16 cellular contexts compared by ENCODE assay signal in genomic region chr6:56767892-56768531, GRCh38.
DNase-seq lines count a peak whose midpoint lies in the region; ATAC-seq and TF ChIP-seq lines count a peak whose summit lies in the region.
"Had no signal": no experiment of that assay in that cellular context is flagged by ENCODE, and none has a peak within 500 bp of the region (broad histone marks: within the 10 kb centered on the region; RNA-seq: fewer than 3 reads in every experiment).

No MANE protein-coding gene starts in this region.

- H3K9ac ChIP-seq in GM23248 = no peak overlapping the region

- no peaks in the 10 kb centered on the region for H3K9me3 ChIP-seq in GM23248 (ENCODE audit: low read depth)
- H3K9me3 ChIP-seq: vagina had no signal

- peaks cover 94% of the 10 kb centered on the region for H3K79me2 ChIP-seq in ACC112 (ENCODE audit: control insufficient read depth, insufficient read depth, low read length, unreplicated experiment)
- peaks cover 100% of the 10 kb centered on the region for H3K79me2 ChIP-seq in GM23248 (ENCODE audit: insufficient read depth)

- no peaks in the 10 kb centered on the region for H3K36me3 ChIP-seq in ACC112 (ENCODE audit: insufficient read depth, low read length)
- H3K36me3 ChIP-seq in GM23248 (ENCODE audit: low read depth) = no peaks in the 10 kb centered on the region
- H3K36me3 ChIP-seq: vagina had no signal

- DNase-seq in GM23248 (no peak), foreskin keratinocyte (no peak), kidney glomerular epithelial cell (lab: John Stamatoyannopoulos, UW) (no peak), NCI-H226 (no peak), NCI-H82 treated with DMSO at 0.1 percent for 48 hours (lab: John Stamatoyannopoulos, UW; ENCODE audit: unreplicated experiment) (no peak)
- DNase-seq in activated CD4-positive, alpha-beta T cell treated with anti-CD3 and anti-CD28 coated beads for 1 hour = no peak
- DNase-seq: activated CD4-positive, alpha-beta T cell treated with anti-CD3 and anti-CD28 coated beads for 4 hours; activated T-cell treated with anti-CD3 and anti-CD28 coated beads, Interleukin-2, amount 50 U/mL, for 1 hour; AML-193; foreskin melanocyte; NK-92 treated with Interleukin-12 subunit alpha and Interleukin-12 subunit beta, amount 100 ng/mL, for 24 hours; stimulated activated CD4-positive, alpha-beta T cell treated with anti-CD3 and anti-CD28 coated beads, Interleukin-2, amount 100 ng/mL, for 48 hours had no signal

- peak; percentile 17; the same call in 1 of the 2 replicates for TF ChIP-seq CTCF in VCaP (conservative IDR thresholded peaks at IDR 0.05)
- TF ChIP-seq CTCF in foreskin keratinocyte (conservative IDR thresholded peaks at IDR 0.05) = peak; percentile 35

- H3K27me3 ChIP-seq in ACC112 (ENCODE audit: insufficient read depth, low read length) = no peaks in the 10 kb centered on the region
- H3K27me3 ChIP-seq in GM23248 (replicated peaks; ENCODE audit: insufficient read depth) = no peaks in the 10 kb centered on the region
- H3K27me3 ChIP-seq in foreskin keratinocyte = no peaks in the 10 kb centered on the region
- H3K27me3 ChIP-seq: vagina had no signal

- H3K4me2 ChIP-seq in GM23248 (ENCODE audit: unreplicated experiment) = peak overlapping the region; percentile 1

- H3F3A ChIP-seq in GM23248 (ENCODE audit: insufficient read depth) = peaks cover 81% of the 10 kb centered on the region

- no peak overlapping the region for H2AFZ ChIP-seq in ACC112 (ENCODE audit: low read length, unreplicated experiment)
- H2AFZ ChIP-seq in GM23248 = no peak overlapping the region

- no peak for ATAC-seq in foreskin keratinocyte
- ATAC-seq: stimulated activated effector memory CD8-positive, alpha-beta T cell treated with anti-CD3 and anti-CD28 coated beads, Interleukin-12 subunit alpha, Interleukin-12 subunit beta, amount 100 ng/mL, for 72 hours had no signal

- 74 to 82% methylated on average over 4 of the region's 4 CpGs for WGBS in GM23248 (ENCODE audit: low coverage in 1 of 2, low lambda C conversion rate in 2 of 2, missing lambda C conversion rate in 2 of 2), 2 experiments

- H3K4me3 ChIP-seq in ACC112 (ENCODE audit: low read depth, low read length) (no peak overlapping the region), GM23248 (no peak overlapping the region)
- H3K4me3 ChIP-seq: vagina had no signal

- H3K9me2 ChIP-seq in GM23248 (ENCODE audit: insufficient read depth) = no peaks in the 10 kb centered on the region

- in situ Hi-C loops in GM23248 (cut with MboI) = no loop called here

- H4K20me1 ChIP-seq in GM23248 (ENCODE audit: insufficient read depth) = peaks cover 8% of the 10 kb centered on the region; the same call in 1 of the 2 replicates

- H3K27ac ChIP-seq in ACC112 (ENCODE audit: low read depth, low read length) (peak overlapping the region; percentile 9), GM23248 (no peak overlapping the region), VCaP (no peak overlapping the region), foreskin keratinocyte (no peak overlapping the region)
- H3K27ac ChIP-seq: vagina had no signal

- peaks cover 89% of the 10 kb centered on the region for H3K4me1 ChIP-seq in ACC112 (ENCODE audit: control insufficient read depth, insufficient read depth, low read length, unreplicated experiment)
- H3K4me1 ChIP-seq in GM23248 (ENCODE audit: insufficient read depth) = peaks cover 95% of the 10 kb centered on the region
- H3K4me1 ChIP-seq in foreskin keratinocyte = peaks cover 17% of the 10 kb centered on the region
